In the genomic region with DNA sequence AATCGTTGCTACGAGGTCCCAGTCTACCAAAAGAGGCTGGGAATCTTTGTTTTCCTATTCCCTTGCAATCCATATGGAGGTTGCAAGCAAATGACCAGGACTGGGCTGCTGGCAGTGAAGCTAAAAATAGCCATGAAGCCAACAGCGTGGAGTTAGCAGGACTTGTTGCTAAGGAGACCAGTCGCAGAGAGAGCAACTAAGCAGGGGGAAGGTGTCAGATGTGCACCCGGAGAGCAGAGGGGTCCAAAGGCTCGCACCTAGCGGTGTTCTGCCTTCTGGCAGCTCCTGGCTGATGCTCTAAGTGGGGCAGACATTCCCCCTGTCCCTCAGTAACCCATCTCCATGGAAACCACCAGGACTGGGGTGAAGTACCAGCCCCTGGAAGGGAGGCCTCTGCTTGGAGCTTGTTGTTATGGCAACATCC, we compare ENCODE assay signal across 9 cellular contexts.
DNase-seq lines count a peak whose midpoint lies in the region; ATAC-seq and TF ChIP-seq lines count a peak whose summit lies in the region.
"Had no signal": no experiment of that assay in that cellular context is flagged by ENCODE, and none has a peak within 500 bp of the region (broad histone marks: within the 10 kb centered on the region; RNA-seq: fewer than 3 reads in every experiment).

No MANE protein-coding gene starts in this region.

- H3K79me2 ChIP-seq in MM.1S (ENCODE audit: low read length): no peaks in the 10 kb centered on the region

- H3K9me3 ChIP-seq in esophagus squamous epithelium (no peaks in the 10 kb centered on the region), MM.1S (replicated peaks; ENCODE audit: insufficient read depth, low read length) (no peaks in the 10 kb centered on the region)
- H3K9me3 ChIP-seq: breast epithelium had no signal

- H3K27me3 ChIP-seq in esophagus squamous epithelium (no peaks in the 10 kb centered on the region), MM.1S (replicated peaks; ENCODE audit: insufficient read depth, low read length) (no peaks in the 10 kb centered on the region)
- H3K27me3 ChIP-seq: breast epithelium had no signal

- H3K4me1 ChIP-seq in esophagus squamous epithelium (peaks cover under 1 to 28% (median 4%) of the 10 kb centered on the region in 3 donors), MM.1S (ENCODE audit: low read length) (no peaks in the 10 kb centered on the region)
- H3K4me1 ChIP-seq: breast epithelium had no signal

- TF ChIP-seq POLR2A in esophagus squamous epithelium (IDR thresholded peaks at IDR 0.05) (no peak), GM18505 (IDR thresholded peaks at IDR 0.05; ENCODE audit: borderline replicate concordance, extremely low read depth, insufficient read depth, insufficient read length) (no peak)

- H3K27ac ChIP-seq in esophagus squamous epithelium (peak overlapping the region in 3 of 4 donors; percentile 20 to 60 (median 41)), MM.1S (ENCODE audit: low read length) (no peak overlapping the region)
- H3K27ac ChIP-seq: breast epithelium had no signal

- H3K36me3 ChIP-seq in esophagus squamous epithelium: peaks cover 0 to 60% (median 0%) of the 10 kb centered on the region in 3 donors
- no peaks in the 10 kb centered on the region for H3K36me3 ChIP-seq in MM.1S (replicated peaks; ENCODE audit: insufficient read depth, low read length)
- H3K36me3 ChIP-seq: breast epithelium had no signal

- no peaks in the 10 kb centered on the region for H4K20me1 ChIP-seq in MM.1S (ENCODE audit: insufficient read depth, low read length)

- H3F3A ChIP-seq in MM.1S (ENCODE audit: insufficient read depth, low read length): no peaks in the 10 kb centered on the region

- H2AFZ ChIP-seq in MM.1S (ENCODE audit: low read length): no peak overlapping the region

- no peak overlapping the region for H3K4me2 ChIP-seq in MM.1S (ENCODE audit: low read depth, low read length)

- DNase-seq in COLO668 (lab: John Stamatoyannopoulos, UW; ENCODE audit: unreplicated experiment): peak; percentile 61
- DNase-seq in NCI-H2227 (lab: John Stamatoyannopoulos, UW; ENCODE audit: unreplicated experiment): peak; percentile 91
- DNase-seq in esophagus squamous epithelium (lab: John Stamatoyannopoulos, UW): no peak
- peak; percentile 32 for DNase-seq in non-pigmented ciliary epithelial cell (ENCODE audit: low read depth)
- no peak for DNase-seq in MM.1S
- no peak for DNase-seq in activated CD8-positive, alpha-beta memory T cell treated with anti-CD3 and anti-CD28 coated beads for 24 hours

- H3K9me2 ChIP-seq in MM.1S (replicated peaks; ENCODE audit: insufficient read depth, low read length): no peaks in the 10 kb centered on the region

- H3K9ac ChIP-seq in MM.1S (ENCODE audit: low read length): no peak overlapping the region

- no peak for ATAC-seq in GM21786 (IDR thresholded peaks at IDR 0.05; ENCODE audit: unreplicated experiment)
- no peak for ATAC-seq in GM18505 (IDR thresholded peaks at IDR 0.05; ENCODE audit: unreplicated experiment)

- no peak overlapping the region for H3K4me3 ChIP-seq in esophagus squamous epithelium
- no peak overlapping the region for H3K4me3 ChIP-seq in MM.1S (ENCODE audit: low read length)
- H3K4me3 ChIP-seq: breast epithelium had no signal

- 61 to 63% methylated on average over 6 to 7 of the region's 7 CpGs for WGBS in esophagus squamous epithelium, 2 donors

- TF ChIP-seq CTCF in esophagus squamous epithelium (IDR thresholded peaks at IDR 0.05): no peak
- TF ChIP-seq CTCF in MM.1S (IDR thresholded peaks at IDR 0.05; ENCODE audit: low read length): no peak

- intact Hi-C loops in esophagus squamous epithelium (cut with DNase I): no loop called here

Comparison
In these comparisons a context has a peak if more than half of its experiments do, and no peak if none do; other contexts are left out.
1. DNase-seq: peak in COLO668 (single experiment), NCI-H2227 (single experiment) and non-pigmented ciliary epithelial cell (single experiment); none in esophagus squamous epithelium (single experiment), MM.1S (single experiment) and activated CD8-positive, alpha-beta memory T cell treated with anti-CD3 and anti-CD28 coated beads for 24 hours (single experiment).